In genomic region chr17:48429156-48429555, GRCh38 we compare ENCODE assay signal across 10 cellular contexts. TPM values are rescaled to one million over a fixed set of nuclear protein-coding genes. Genes with fewer than 3 reads are reported as not detected.
DNase-seq lines count a peak whose midpoint lies in the region; ATAC-seq and TF ChIP-seq lines count a peak whose summit lies in the region.
"Had no signal": no experiment of that assay in that cellular context is flagged by ENCODE, and none has a peak within 500 bp of the region (broad histone marks: within the 10 kb centered on the region; RNA-seq: fewer than 3 reads in every experiment).

No MANE protein-coding gene starts in this region.

- H3K4me3 ChIP-seq in Peyer's patch (peak overlapping the region; percentile 45 to 55 (median 48)), prostate gland (no peak overlapping the region)
- peak overlapping the region; percentile 75 for H3K4me3 ChIP-seq in effector memory CD4-positive, alpha-beta T cell (ENCODE audit: insufficient read depth, low read depth, low read length, poor library complexity, severe bottlenecking)

- no peak for TF ChIP-seq POLR2A in Peyer's patch (IDR thresholded peaks at IDR 0.05)
- TF ChIP-seq POLR2A in prostate gland (IDR thresholded peaks at IDR 0.05), result no peak

- peak overlapping the region; percentile 100 for H3K4me3 Mint-ChIP-seq in stimulated activated effector memory CD8-positive, alpha-beta T cell treated with anti-CD3 and anti-CD28 coated beads, Interleukin-12 subunit alpha, Interleukin-12 subunit beta, amount 100 ng/mL, for 72 hours

- 67% methylated on average over 8 of the region's 8 CpGs for WGBS in prostate gland

- H3K36me3 Mint-ChIP-seq in stimulated activated effector memory CD8-positive, alpha-beta T cell treated with anti-CD3 and anti-CD28 coated beads, Interleukin-12 subunit alpha, Interleukin-12 subunit beta, amount 100 ng/mL, for 72 hours, result peaks cover 41% of the 10 kb centered on the region

- intact Hi-C loops in prostate gland (cut with DNase I), result no loop called here

- H3K36me3 ChIP-seq in Peyer's patch (no peaks in the 10 kb centered on the region), prostate gland (no peaks in the 10 kb centered on the region)
- H3K36me3 ChIP-seq in effector memory CD4-positive, alpha-beta T cell (ENCODE audit: control insufficient read depth, insufficient read depth, low read length), result no peaks in the 10 kb centered on the region

- peak; percentile 33 for DNase-seq in NK-92 treated with Interleukin-12 subunit alpha and Interleukin-12 subunit beta, amount 100 ng/mL, for 24 hours (lab: John Stamatoyannopoulos, UW)
- DNase-seq in NK-92 (lab: John Stamatoyannopoulos, UW; ENCODE audit: unreplicated experiment), result no peak
- DNase-seq in Peyer's patch, result peak in 1 of 3 donors; percentile 58
- peak in 1 of 3 donors; percentile 31 for DNase-seq in effector memory CD4-positive, alpha-beta T cell
- peak in 1 of 2 donors; percentile 74 for DNase-seq in stimulated activated effector memory CD8-positive, alpha-beta T cell treated with anti-CD3 and anti-CD28 coated beads, Interleukin-12 subunit alpha, Interleukin-12 subunit beta, amount 100 ng/mL, for 72 hours (ENCODE audit: low spot score in 2 of 2)
- no peak for DNase-seq in NCI-H1694 treated with DMSO at 0.1 percent for 48 hours (lab: John Stamatoyannopoulos, UW)
- DNase-seq in superior temporal gyrus (ENCODE audit: extremely low spot score), result no peak
- DNase-seq in prostate gland (ENCODE audit: low spot score), result no peak
- DNase-seq: NCI-H446 treated with DMSO at 0.1 percent for 48 hours had no signal

- H3K4me1 Mint-ChIP-seq in stimulated activated effector memory CD8-positive, alpha-beta T cell treated with anti-CD3 and anti-CD28 coated beads, Interleukin-12 subunit alpha, Interleukin-12 subunit beta, amount 100 ng/mL, for 72 hours, result peaks cover 69% of the 10 kb centered on the region

- peak; percentile 57 for ATAC-seq in stimulated activated effector memory CD8-positive, alpha-beta T cell treated with anti-CD3 and anti-CD28 coated beads, Interleukin-12 subunit alpha, Interleukin-12 subunit beta, amount 100 ng/mL, for 72 hours

- H3K27ac ChIP-seq in Peyer's patch (peak overlapping the region; percentile 63 to 78 (median 70)), prostate gland (no peak overlapping the region)
- peak overlapping the region; percentile 89 for H3K27ac ChIP-seq in effector memory CD4-positive, alpha-beta T cell (ENCODE audit: insufficient read depth, low read length, poor library complexity, severe bottlenecking)

- H3K27me3 ChIP-seq in Peyer's patch (no peaks in the 10 kb centered on the region), prostate gland (replicated peaks; ENCODE audit: insufficient read depth) (peaks cover 8% of the 10 kb centered on the region)
- no peaks in the 10 kb centered on the region for H3K27me3 ChIP-seq in effector memory CD4-positive, alpha-beta T cell (replicated peaks; ENCODE audit: control insufficient read depth, insufficient read depth, low read length, poor library complexity, severe bottlenecking)

- H3K4me1 ChIP-seq in Peyer's patch (peaks cover 0 to 7% (median 3%) of the 10 kb centered on the region in 4 donors), prostate gland (replicated peaks) (no peaks in the 10 kb centered on the region)
- H3K4me1 ChIP-seq in effector memory CD4-positive, alpha-beta T cell (ENCODE audit: control insufficient read depth, insufficient read depth, low read length, poor library complexity, severe bottlenecking), result peaks cover 24% of the 10 kb centered on the region

- TF ChIP-seq CTCF in Peyer's patch (IDR thresholded peaks at IDR 0.05) (no peak), prostate gland (IDR thresholded peaks at IDR 0.05) (no peak)

- no peaks in the 10 kb centered on the region for H3K9me3 ChIP-seq in Peyer's patch
- no peaks in the 10 kb centered on the region for H3K9me3 ChIP-seq in effector memory CD4-positive, alpha-beta T cell (ENCODE audit: control insufficient read depth, low read length)
- no peaks in the 10 kb centered on the region for H3K9me3 ChIP-seq in prostate gland

- H3K27ac Mint-ChIP-seq in stimulated activated effector memory CD8-positive, alpha-beta T cell treated with anti-CD3 and anti-CD28 coated beads, Interleukin-12 subunit alpha, Interleukin-12 subunit beta, amount 100 ng/mL, for 72 hours, result peak overlapping the region; percentile 99

- no peaks in the 10 kb centered on the region for H3K9me3 Mint-ChIP-seq in stimulated activated effector memory CD8-positive, alpha-beta T cell treated with anti-CD3 and anti-CD28 coated beads, Interleukin-12 subunit alpha, Interleukin-12 subunit beta, amount 100 ng/mL, for 72 hours

RNA-seq across cellular contexts. Expression of gene SKAP1, which starts 0.9 kb away (rescaled TPM):
- total RNA-seq in Peyer's patch (10 to 100 TPM in 1 of 4 donors, 1 to 10 TPM in 3; 3.1 to 17.3 (median 6.5) TPM), prostate gland (1 to 10 TPM; 1.1 to 1.4 TPM)
- total RNA-seq: fibroblast of villous mesenchyme had no signal

Comparison
In these comparisons a context has a peak if more than half of its experiments do, and no peak if none do; other contexts are left out.
1. H3K27ac ChIP-seq: peak in Peyer's patch (4 of 4) and effector memory CD4-positive, alpha-beta T cell (single experiment); none in prostate gland (0 of 2).
2. H3K4me3 ChIP-seq: peak in Peyer's patch (4 of 4) and effector memory CD4-positive, alpha-beta T cell (single experiment); none in prostate gland (0 of 2).